Comparison of ENCODE assay signal across 15 cellular contexts in the genomic region with DNA sequence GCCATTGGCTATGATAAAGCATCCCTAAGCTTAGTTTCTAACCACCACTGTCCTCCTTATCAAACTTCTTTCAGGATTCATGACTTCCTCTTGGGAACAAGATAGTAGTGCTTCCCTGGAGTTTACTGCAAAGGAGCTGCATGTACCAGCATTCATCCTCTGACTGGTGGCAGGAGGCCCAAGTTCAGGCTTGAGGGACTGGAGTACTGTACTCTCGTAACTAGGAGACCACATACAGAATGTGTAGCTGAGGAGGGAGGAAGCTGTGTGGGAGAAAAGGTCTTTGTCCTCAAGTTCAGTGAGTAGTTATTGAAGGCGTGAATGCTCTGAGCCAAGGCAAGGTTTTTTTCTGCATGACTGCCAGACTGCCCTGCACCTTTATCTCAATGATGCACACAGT. TPM values are rescaled to one million over a fixed set of nuclear protein-coding genes. Genes with fewer than 3 reads are reported as not detected.
DNase-seq lines count a peak whose midpoint lies in the region; TF ChIP-seq lines count a peak whose summit lies in the region.
"Had no signal": no experiment of that assay in that cellular context is flagged by ENCODE, and none has a peak within 500 bp of the region (broad histone marks: within the 10 kb centered on the region; RNA-seq: fewer than 3 reads in every experiment).

No MANE protein-coding gene starts in this region.

- in situ Hi-C loops in G401 (cut with HindIII; ENCODE audit: low sequenced_read_pairs), result no loop called here
- in situ Hi-C loops in astrocyte of the spinal cord (cut with HindIII; ENCODE audit: low sequenced_read_pairs), result no loop called here
- in situ Hi-C loops in GM13976 (cut with MboI; ENCODE audit: low sequenced_read_pairs, unreplicated experiment), result no loop called here

- H3K4me3 ChIP-seq in astrocyte of the spinal cord (ENCODE audit: low read depth, low read length), result no peak overlapping the region

- DNase-seq in G401 (ENCODE audit: low spot score) (peak; percentile 85), astrocyte of the spinal cord (ENCODE audit: low read depth, low spot score) (peak; percentile 64), hippocampal formation (lab: John Stamatoyannopoulos, UW) (peak; percentile 21 to 53), pons (ENCODE audit: low spot score) (peak; percentile 77), HCEC 1CT (no peak), GM13976 (ENCODE audit: low spot score) (no peak), SW480 (ENCODE audit: low spot score) (no peak)
- no peak for DNase-seq in activated CD4-positive, alpha-beta T cell treated with anti-CD3 and anti-CD28 coated beads for 1 hour
- DNase-seq: activated CD4-positive, alpha-beta memory T cell treated with anti-CD3 and anti-CD28 coated beads, Interleukin-2, amount 10 ng/mL, durations not matched to agents 7 days and 5 days; activated gamma-delta T cell treated with Interleukin-2 at 50 U/mL for 16 hours; DND-41; MM.1S; NCI-H345; stimulated activated CD8-positive, alpha-beta memory T cell treated with anti-CD3 and anti-CD28 coated beads, Interleukin-4, amount 100 ng/mL, for 48 hours; T1000 had no signal

- no peak for TF ChIP-seq CTCF in astrocyte of the spinal cord (IDR thresholded peaks at IDR 0.05; ENCODE audit: low read depth, low read length)
- TF ChIP-seq CTCF in GM13976 (IDR thresholded peaks at IDR 0.05; ENCODE audit: borderline replicate concordance, control extremely low read depth, extremely low read depth, insufficient read depth, missing control alignments), result no peak

RNA-seq across cellular contexts. Expression of a gene that starts 12.9 kb away (rescaled TPM):
- 77.4 and 101 TPM in 2 replicates for total RNA-seq in G401 (2014; rRNA removed; shearing (Covaris generic))

RNA-seq across cellular contexts. Expression of a gene that starts 49.8 kb away (rescaled TPM):
- 5.9 and 13.1 TPM in 2 replicates for total RNA-seq in G401 (2014; rRNA removed; shearing (Covaris generic))

RNA-seq across cellular contexts. Expression of a gene that starts 51.5 kb away (rescaled TPM):
- total RNA-seq in G401 (2014; rRNA removed; shearing (Covaris generic)), result 13.7 and 21.5 TPM in 2 replicates

Comparison
In these comparisons a context has a peak if more than half of its experiments do, and no peak if none do; other contexts are left out.
1. DNase-seq: peak in G401 (single experiment), astrocyte of the spinal cord (single experiment), hippocampal formation (2 of 2) and pons (single experiment); none in HCEC 1CT (single experiment), activated CD4-positive, alpha-beta T cell treated with anti-CD3 and anti-CD28 coated beads for 1 hour (single experiment), GM13976 (single experiment) and SW480 (single experiment).